In genomic region chr12:11500222-11500860, GRCh38 we compare ENCODE assay signal across 8 cellular contexts.
DNase-seq lines count a peak whose midpoint lies in the region; ATAC-seq and TF ChIP-seq lines count a peak whose summit lies in the region.

No MANE protein-coding gene starts in this region.

- H3K4me1 ChIP-seq in PC-3 (ENCODE audit: insufficient read depth, low read length): no peaks in the 10 kb centered on the region

- POLR2A ChIA-PET in AG04450 (lab: Yijun Ruan, JAX) (no interaction called here), PC-3 (lab: Charles Lee; ENCODE audit: unreplicated experiment) (no interaction called here)

- peak overlapping the region; percentile 30 for H3K4me3 Mint-ChIP-seq in nephron progenitor cell

- peaks cover 13% of the 10 kb centered on the region; the same call in 1 of the 2 replicates for H3K9me3 ChIP-seq in AG04450 (ENCODE audit: control insufficient read depth, insufficient read depth, low read length)
- no peaks in the 10 kb centered on the region for H3K9me3 ChIP-seq in PC-3 (ENCODE audit: low read length)

- H3K27me3 ChIP-seq in AG04450 (ENCODE audit: control insufficient read depth, insufficient read depth, low read length) (peaks cover 3% of the 10 kb centered on the region), PC-3 (ENCODE audit: low read length) (no peaks in the 10 kb centered on the region)

- H2AFZ ChIP-seq in PC-3 (ENCODE audit: low read length): no peak overlapping the region

- BruUV-seq in PC-3 (replicated peaks; lab: Mats Ljungman, UMichigan): no TSS peak

- no peaks in the 10 kb centered on the region for H3K79me2 ChIP-seq in PC-3 (ENCODE audit: low read length)

- H3F3A ChIP-seq in PC-3 (ENCODE audit: low read length, unreplicated experiment): no peaks in the 10 kb centered on the region

- H3K27ac Mint-ChIP-seq in nephron progenitor cell: no peak overlapping the region

- intact Hi-C loops in PC-3 (cut with micrococcal nuclease): no loop called here

- no peak overlapping the region for H3K9ac ChIP-seq in PC-3 (ENCODE audit: low read length)

- no peaks in the 10 kb centered on the region for H3K36me3 Mint-ChIP-seq in nephron progenitor cell (ENCODE audit: low read depth)

- H3K27me3 Mint-ChIP-seq in nephron progenitor cell (ENCODE audit: low read depth, poor library complexity): peaks cover 72% of the 10 kb centered on the region

- H3K4me2 ChIP-seq in PC-3 (ENCODE audit: low read length): no peak overlapping the region

- no peaks in the 10 kb centered on the region for H3K9me2 ChIP-seq in PC-3 (replicated peaks; ENCODE audit: low read length)

- H4K20me1 ChIP-seq in PC-3 (ENCODE audit: low read length): no peaks in the 10 kb centered on the region

- CTCF ChIA-PET in AG04450 (lab: Charles Lee) (interaction anchor here (2.2 kb wide), 1 partner anchor 14 kb away, joined by 6 read pairs; no protein-coding TSS in a partner anchor), PC-3 (lab: Charles Lee) (no interaction called here)

- TF ChIP-seq CTCF in AG04450 (IDR thresholded peaks at IDR 0.05; ENCODE audit: low read depth, low read length) (no peak), PC-3 (conservative IDR thresholded peaks at IDR 0.05; ENCODE audit: low read depth, low read length) (no peak), nephron progenitor cell (IDR thresholded peaks at IDR 0.05) (no peak)

- peaks cover 4% of the 10 kb centered on the region for H3K9me3 Mint-ChIP-seq in nephron progenitor cell

- H3K4me1 Mint-ChIP-seq in nephron progenitor cell: no peaks in the 10 kb centered on the region

- ATAC-seq in PC-3: no peak

- no peaks in the 10 kb centered on the region for H3K36me3 ChIP-seq in PC-3 (ENCODE audit: low read depth, low read length)

- H3K27ac ChIP-seq in AG04450 (ENCODE audit: low read depth, low read length) (no peak overlapping the region), PC-3 (ENCODE audit: low read length) (no peak overlapping the region)

- H3K4me3 ChIP-seq in AG04450 (ENCODE audit: low read depth, low read length) (no peak overlapping the region), PC-3 (ENCODE audit: low read length) (no peak overlapping the region)

- DNase-seq in AG04450 (ENCODE audit: low read depth, low spot score) (peak; percentile 15), H4 (ENCODE audit: low spot score) (peak; percentile 50), PC-3 (peak; percentile 40), fibroblast of the conjunctiva (ENCODE audit: low read depth) (peak; percentile 21), nephron progenitor cell (peak; percentile 99), NCI-H2081 (lab: John Stamatoyannopoulos, UW) (no peak)
- DNase-seq in activated T-helper 9 cell treated with anti-CD3 and anti-CD28 coated beads, Interleukin-2, amount 50 U/mL, for 16 hours (ENCODE audit: low read depth): peak; percentile 46
- peak; percentile 45 to 84 (median 74) for DNase-seq in stimulated activated naive CD4-positive, alpha-beta T cell (lab: John Stamatoyannopoulos, UW)

Comparison
In these comparisons a context has a peak if more than half of its experiments do, and no peak if none do; other contexts are left out.
1. DNase-seq: peak in AG04450 (single experiment), H4 (single experiment), PC-3 (single experiment), activated T-helper 9 cell treated with anti-CD3 and anti-CD28 coated beads, Interleukin-2, amount 50 U/mL, for 16 hours (single experiment), fibroblast of the conjunctiva (single experiment), nephron progenitor cell (single experiment) and stimulated activated naive CD4-positive, alpha-beta T cell (6 of 6); none in NCI-H2081 (0 of 2).